ENCODE assay signal across 21 cellular contexts in the genomic region with DNA sequence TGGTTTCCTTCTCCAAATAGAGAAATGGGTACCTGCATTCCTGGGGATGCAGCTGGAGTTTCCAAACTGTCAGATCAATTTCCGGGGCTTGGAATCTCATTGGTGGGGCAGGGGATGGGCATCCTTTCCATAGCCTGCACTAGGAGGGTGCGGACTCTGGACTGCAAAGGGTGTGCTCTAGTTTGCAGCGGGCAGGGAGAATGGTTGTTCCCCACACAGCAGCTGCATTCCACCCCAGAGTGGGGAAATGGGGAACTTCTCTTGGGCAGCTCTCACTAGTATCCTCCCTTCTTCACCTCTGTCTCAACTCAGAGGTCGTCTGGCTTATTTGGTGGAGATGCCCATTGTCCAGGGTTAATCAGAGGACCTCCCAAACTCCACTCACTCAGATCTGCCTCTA. TPM values are rescaled to one million over a fixed set of nuclear protein-coding genes. Genes with fewer than 3 reads are reported as not detected.
DNase-seq lines count a peak whose midpoint lies in the region; ATAC-seq, FAIRE-seq and TF ChIP-seq lines count a peak whose summit lies in the region.
"Had no signal": no experiment of that assay in that cellular context is flagged by ENCODE, and none has a peak within 500 bp of the region (broad histone marks: within the 10 kb centered on the region; RNA-seq: fewer than 3 reads in every experiment).

No MANE protein-coding gene starts in this region.

- no peak for DNase-seq in Right ventricle myocardium inferior (ENCODE audit: missing footprints)
- no peak for DNase-seq in right atrium auricular region (ENCODE audit: low spot score)
- no peak for DNase-seq in RWPE1 (ENCODE audit: low spot score)
- DNase-seq in left colon: no peak
- DNase-seq in GM19239 (ENCODE audit: insufficient read length, low spot score): no peak
- no peak for DNase-seq in stimulated activated CD4-positive, alpha-beta T cell treated with anti-CD3 and anti-CD28 coated beads, Interleukin-12 subunit alpha, Interleukin-12 subunit beta, amount 100 ng/mL, for 4 hours
- no peak for DNase-seq in NCI-H128 (lab: John Stamatoyannopoulos, UW; ENCODE audit: unreplicated experiment)
- DNase-seq: activated CD4-positive, alpha-beta T cell treated with anti-CD3 and anti-CD28 coated beads for 36 hours; activated CD8-positive, alpha-beta memory T cell treated with anti-CD3 and anti-CD28 coated beads for 24 hours; activated naive CD4-positive, alpha-beta T cell treated with Interleukin-2 at 50 U/mL for 16 hours; activated T-cell treated with anti-CD3 and anti-CD28 coated beads, Interleukin-2, amount 50 U/mL, for 24 hours; GOT3; head of caudate nucleus; NCI-H1694; NCI-H2171; NCI-H524 treated with DMSO at 0.1 percent for 48 hours; sigmoid colon; T-cell; testis had no signal

- no peaks in the 10 kb centered on the region for H3K27me3 ChIP-seq in right atrium auricular region
- H3K27me3 ChIP-seq: sigmoid colon, testis had no signal

- POLR2A ChIA-PET in RWPE1 (lab: Yijun Ruan, JAX; ENCODE audit: low non-redundant PET): no interaction called here

- H3K4me3 ChIP-seq in right atrium auricular region: no peak overlapping the region
- H3K4me3 ChIP-seq: sigmoid colon, testis had no signal

- H3K27ac ChIP-seq in right atrium auricular region (no peak overlapping the region), RWPE1 (peak overlapping the region; percentile 76)

- H3K36me3 ChIP-seq in right atrium auricular region: no peaks in the 10 kb centered on the region
- H3K36me3 ChIP-seq: sigmoid colon had no signal

- ATAC-seq in Right ventricle myocardium inferior (peak; percentile 53), left colon (peak; percentile 38), HG03342 (IDR thresholded peaks at IDR 0.05; ENCODE audit: unreplicated experiment) (no peak)
- ATAC-seq: activated CD4-positive, alpha-beta T cell treated with anti-CD3 and anti-CD28 coated beads for 36 hours; T-cell had no signal

- H3K9me3 ChIP-seq in right atrium auricular region: no peaks in the 10 kb centered on the region
- H3K9me3 ChIP-seq: sigmoid colon, testis had no signal

- peaks cover 0 to 12% of the 10 kb centered on the region in 2 donors for H3K4me1 ChIP-seq in right atrium auricular region

- TF ChIP-seq CTCF in right atrium auricular region (IDR thresholded peaks at IDR 0.05): no peak
- no peak for TF ChIP-seq CTCF in RWPE1 (conservative IDR thresholded peaks at IDR 0.05; ENCODE audit: low read depth)

- intact Hi-C loops in Right ventricle myocardium inferior (cut with DNase I): no loop called here
- intact Hi-C loops in left colon (cut with DNase I, micrococcal nuclease): no loop called here

- no peak for FAIRE-seq in GM19239 (lab: Jason Lieb, UNC)

- CTCF ChIA-PET in RWPE1 (lab: Yijun Ruan, JAX): interaction anchor here (0.6 to 0.7 kb wide), 2 partner anchors 55 to 122 kb away, joined by 3 read pairs; no protein-coding TSS in a partner anchor

RNA-seq across cellular contexts. Expression of gene CDKN1A, which starts 34.5 kb away (rescaled TPM):
- total RNA-seq in Right ventricle myocardium inferior (63.8 TPM), right atrium auricular region (100 to 1,000 TPM in 1 of 2 donors, 10 to 100 TPM in 1; 63.8 to 128 TPM), left colon (100 to 1,000 TPM; 264 to 383 TPM)

RNA-seq across cellular contexts. Expression of gene SRSF3, which starts 49.8 kb away (rescaled TPM):
- total RNA-seq in Right ventricle myocardium inferior (119 TPM), right atrium auricular region (10 to 100 TPM; 51.4 to 97.2 TPM), left colon (100 to 1,000 TPM; 178 to 242 TPM)

RNA-seq across cellular contexts. Expression of gene RAB44, which starts 53.7 kb away (rescaled TPM):
- total RNA-seq in Right ventricle myocardium inferior: 0.08 TPM
- total RNA-seq in right atrium auricular region: under 1 TPM in 1 of 2 donors, not detected in 1; 0.12 TPM
- total RNA-seq in left colon: under 1 TPM; 0.09 to 0.42 TPM
- total RNA-seq: A172 had no signal
